In the genomic region with DNA sequence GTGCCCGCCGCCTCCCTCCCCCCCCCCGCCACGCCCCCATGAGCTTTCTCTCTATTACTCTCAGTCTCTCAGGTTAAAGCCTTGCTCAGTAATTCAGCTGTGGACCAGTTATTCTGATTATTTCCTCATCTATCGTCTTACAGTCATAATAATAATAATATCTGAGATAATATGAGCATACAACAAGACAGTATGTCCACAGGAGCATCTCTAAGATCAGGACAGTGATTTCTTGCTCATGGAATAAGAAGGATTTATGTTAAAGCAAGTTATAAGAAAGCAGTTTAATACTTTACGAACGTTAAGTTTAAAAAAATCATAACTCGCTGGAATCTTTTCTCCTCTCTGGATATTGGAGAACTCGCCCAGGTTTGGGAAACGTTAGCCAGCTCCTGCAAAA, we compare ENCODE assay signal across 8 cellular contexts. TPM values are rescaled to one million over a fixed set of nuclear protein-coding genes. Genes with fewer than 3 reads are reported as not detected.
DNase-seq lines count a peak whose midpoint lies in the region; ATAC-seq and TF ChIP-seq lines count a peak whose summit lies in the region.

No MANE protein-coding gene starts in this region.

- peaks cover 51% of the 10 kb centered on the region for H3K4me1 ChIP-seq in mesodermal cell (ENCODE audit: control insufficient read depth, insufficient read depth, low read length, poor library complexity, severe bottlenecking)
- peaks cover 20 to 35% (median 23%) of the 10 kb centered on the region in 4 donors for H3K4me1 ChIP-seq in upper lobe of left lung

- H3K4me3 ChIP-seq in mesodermal cell (ENCODE audit: extremely low read depth, insufficient read depth, low read length, poor library complexity, severe bottlenecking) (peak overlapping the region; percentile 40), upper lobe of left lung (peak overlapping the region; percentile 30 to 59 (median 43))

- TF ChIP-seq CTCF in chondrocyte (IDR thresholded peaks at IDR 0.05): no peak
- no peak for TF ChIP-seq CTCF in upper lobe of left lung (IDR thresholded peaks at IDR 0.05)

- H3K36me3 Mint-ChIP-seq in activated naive CD4-positive, alpha-beta T cell treated with anti-CD3 and anti-CD28 coated beads, Interleukin-2, amount 10 ng/mL, durations not matched to agents 7 days and 5 days: no peaks in the 10 kb centered on the region
- H3K36me3 Mint-ChIP-seq in chondrocyte (ENCODE audit: low read depth): peaks cover 5% of the 10 kb centered on the region

- H3K9me3 Mint-ChIP-seq in activated naive CD4-positive, alpha-beta T cell treated with anti-CD3 and anti-CD28 coated beads, Interleukin-2, amount 10 ng/mL, durations not matched to agents 7 days and 5 days: no peaks in the 10 kb centered on the region
- no peaks in the 10 kb centered on the region for H3K9me3 Mint-ChIP-seq in chondrocyte (ENCODE audit: low read depth)

- 20 to 40% methylated on average over 2 to 3 of the region's 10 CpGs for WGBS in mesodermal cell (ENCODE audit: insufficient coverage in 2 of 2), 2 experiments
- WGBS in upper lobe of left lung, 2 donors: 5 to 14% methylated on average over 10 of the region's 10 CpGs

- H3K36me3 ChIP-seq in mesodermal cell (ENCODE audit: control insufficient read depth, insufficient read depth, low read length) (no peaks in the 10 kb centered on the region), upper lobe of left lung (no peaks in the 10 kb centered on the region)

- DNase-seq in activated naive CD4-positive, alpha-beta T cell treated with anti-CD3 and anti-CD28 coated beads, Interleukin-2, amount 10 ng/mL, durations not matched to agents 7 days and 5 days: no peak
- no peak for DNase-seq in activated naive CD4-positive, alpha-beta T cell (lab: John Stamatoyannopoulos, UW)
- DNase-seq in chondrocyte (ENCODE audit: low spot score) (no peak), upper lobe of left lung (peak in 1 of 2 donors; percentile 8), cerebellar nuclear complex (lab: John Stamatoyannopoulos, UW) (no peak), anterior cingulate cortex (lab: John Stamatoyannopoulos, UW) (no peak)
- no peak for DNase-seq in stimulated activated CD4-positive, alpha-beta T cell treated with anti-CD3 and anti-CD28 coated beads, Interleukin-12 subunit alpha, Interleukin-12 subunit beta, amount 100 ng/mL, for 4 hours

- CTCF ChIA-PET in activated naive CD4-positive, alpha-beta T cell treated with anti-CD3 and anti-CD28 coated beads, Interleukin-2, amount 10 ng/mL, durations not matched to agents 7 days and 5 days (lab: Charles Lee): no interaction called here

- H3K27me3 ChIP-seq in upper lobe of left lung: no peaks in the 10 kb centered on the region

- no peak overlapping the region for H3K27ac Mint-ChIP-seq in activated naive CD4-positive, alpha-beta T cell treated with anti-CD3 and anti-CD28 coated beads, Interleukin-2, amount 10 ng/mL, durations not matched to agents 7 days and 5 days
- H3K27ac Mint-ChIP-seq in chondrocyte (ENCODE audit: unreplicated experiment): peak overlapping the region; percentile 98

- TF ChIP-seq EP300 in upper lobe of left lung (IDR thresholded peaks at IDR 0.05): no peak

- H3K4me3 Mint-ChIP-seq in activated naive CD4-positive, alpha-beta T cell treated with anti-CD3 and anti-CD28 coated beads, Interleukin-2, amount 10 ng/mL, durations not matched to agents 7 days and 5 days: peak overlapping the region; percentile 70
- H3K4me3 Mint-ChIP-seq in chondrocyte (ENCODE audit: unreplicated experiment): peak overlapping the region; percentile 88

- H3K4me1 Mint-ChIP-seq in activated naive CD4-positive, alpha-beta T cell treated with anti-CD3 and anti-CD28 coated beads, Interleukin-2, amount 10 ng/mL, durations not matched to agents 7 days and 5 days: peaks cover 7% of the 10 kb centered on the region
- H3K4me1 Mint-ChIP-seq in chondrocyte (ENCODE audit: low read depth): peaks cover 61% of the 10 kb centered on the region

- peaks cover 25% of the 10 kb centered on the region for H3K27me3 Mint-ChIP-seq in activated naive CD4-positive, alpha-beta T cell treated with anti-CD3 and anti-CD28 coated beads, Interleukin-2, amount 10 ng/mL, durations not matched to agents 7 days and 5 days
- no peaks in the 10 kb centered on the region for H3K27me3 Mint-ChIP-seq in chondrocyte (ENCODE audit: low read depth)

- no peaks in the 10 kb centered on the region for H3K9me3 ChIP-seq in mesodermal cell (ENCODE audit: control insufficient read depth, low read length)
- H3K9me3 ChIP-seq in upper lobe of left lung: no peaks in the 10 kb centered on the region

- ATAC-seq in upper lobe of left lung (ENCODE audit: low FRiP score in 2 of 2): peak; percentile 1 to 19

- H3K27ac ChIP-seq in mesodermal cell (ENCODE audit: low read depth, low read length, severe bottlenecking) (peak overlapping the region; percentile 94), upper lobe of left lung (peak overlapping the region; percentile 84 to 90 (median 86))

- TF ChIP-seq POLR2A in upper lobe of left lung (IDR thresholded peaks at IDR 0.05): no peak

RNA-seq across cellular contexts. Expression of a gene that starts 0.7 kb away (rescaled TPM):
- total RNA-seq in chondrocyte: 260 to 268 TPM (median 263 TPM) in 3 replicates
- polyA plus RNA-seq in mesodermal cell (2013, experiment 1 of 2): 50.9 TPM
- 48.9 TPM for polyA plus RNA-seq in mesodermal cell (2013, experiment 2 of 2)
- 100 to 1,000 TPM in 4 of 6 donors, 10 to 100 TPM in 2; 47.4 to 269 (median 118) TPM for total RNA-seq in upper lobe of left lung
